In the genomic region with DNA sequence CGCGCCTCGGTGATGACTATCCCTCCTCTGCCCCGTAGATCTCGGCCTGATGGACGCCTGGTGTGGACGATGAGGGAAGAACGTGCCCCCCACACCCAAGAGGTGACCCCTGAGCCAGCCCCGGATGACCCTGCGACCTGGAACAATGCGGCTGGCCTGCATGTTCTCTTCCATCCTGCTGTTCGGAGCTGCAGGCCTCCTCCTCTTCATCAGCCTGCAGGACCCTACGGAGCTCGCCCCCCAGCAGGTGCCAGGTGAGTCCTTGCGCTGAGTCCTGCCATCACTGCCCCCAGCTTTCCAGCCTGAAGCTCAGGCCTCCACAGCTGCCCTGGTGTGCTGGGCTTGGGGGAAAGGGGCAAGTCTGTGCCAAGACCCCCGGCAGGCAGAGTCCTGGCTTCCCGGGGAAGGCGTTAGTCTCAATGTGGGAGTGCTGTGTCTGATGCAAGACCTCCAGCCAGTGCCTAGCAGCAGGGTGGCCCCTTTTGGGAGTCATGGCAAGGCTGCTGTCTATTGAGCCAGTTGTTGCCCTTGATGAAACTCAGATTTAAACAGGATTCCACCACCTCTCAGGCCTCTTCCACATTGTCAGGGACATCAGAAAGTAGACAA, we compare ENCODE assay signal across 19 cellular contexts.
DNase-seq lines count a peak whose midpoint lies in the region; ATAC-seq, FAIRE-seq and TF ChIP-seq lines count a peak whose summit lies in the region.
"Had no signal": no experiment of that assay in that cellular context is flagged by ENCODE, and none has a peak within 500 bp of the region (broad histone marks: within the 10 kb centered on the region; RNA-seq: fewer than 3 reads in every experiment).

No MANE protein-coding gene starts in this region.

- peak; percentile 55 for DNase-seq in activated effector memory CD4-positive, alpha-beta T cell treated with anti-CD3 and anti-CD28 coated beads, Interleukin-2, amount 50 U/mL, for 16 hours
- DNase-seq in activated effector memory CD4-positive, alpha-beta T cell treated with Interleukin-2 at 50 U/mL for 16 hours = no peak
- DNase-seq in H1 (ENCODE audit: low read depth in 1 of 2, low spot score in 2 of 2) = no peak
- peak; percentile 8 for DNase-seq in omental fat pad (ENCODE audit: low spot score)
- no peak for DNase-seq in NCI-H187 (lab: John Stamatoyannopoulos, UW)
- no peak for DNase-seq in C1 segment of cervical spinal cord (lab: John Stamatoyannopoulos, UW)
- DNase-seq: 8988T, Calu3, DMS153, Kasumi-1, NCI-H1694, NCI-H2081 treated with DMSO at 0.1 percent for 48 hours, NCI-H2171 treated with DMSO at 0.1 percent for 48 hours had no signal

- POLR2A ChIA-PET in H1 (lab: Charles Lee; ENCODE audit: partially characterized antibody) = no interaction called here

- no peaks in the 10 kb centered on the region for H3K36me3 ChIP-seq in H1 (ENCODE audit: control insufficient read depth in 2 of 4, insufficient read depth in 4 of 4, low read length in 3 of 4)
- H3K36me3 ChIP-seq: BLaER1 treated with 17β-estradiol and CSF1 and Interleukin-3, amounts not matched to agents 10 nM and 100 nM; SJSA1 had no signal

- peak overlapping the region; percentile 25; the same call in 1 of the 2 replicates for H4K8ac ChIP-seq in H1 (ENCODE audit: extremely low read depth, insufficient read depth, low read length)

- no peak overlapping the region for H3K4ac ChIP-seq in H1 (replicated peaks; ENCODE audit: insufficient read length, low read depth, low read length)

- H3K4me3 ChIP-seq in H1 (ENCODE audit: extremely low read depth in 1 of 4, insufficient read depth in 2 of 4, low read depth in 3 of 4, low read length in 4 of 4) = no peak overlapping the region
- H3K4me3 ChIP-seq: BLaER1 treated with 17β-estradiol and CSF1 and Interleukin-3, amounts not matched to agents 10 nM and 100 nM; GM23338; SJSA1 had no signal

- H3K56ac ChIP-seq in H1 (replicated peaks; ENCODE audit: insufficient read length, low read depth, low read length) = no peak overlapping the region

- H3K14ac ChIP-seq in H1 (ENCODE audit: insufficient read length) = no peak overlapping the region

- H3K9me3 ChIP-seq in H1 (ENCODE audit: insufficient read depth in 2 of 2, low read depth in 1 of 2, low read length in 1 of 2) = no peaks in the 10 kb centered on the region
- H3K9me3 ChIP-seq: BLaER1 treated with 17β-estradiol and CSF1 and Interleukin-3, amounts not matched to agents 10 nM and 100 nM; SJSA1 had no signal

- no peak overlapping the region for H2AK5ac ChIP-seq in H1 (ENCODE audit: low read depth, low read length)

- no peaks in the 10 kb centered on the region for H3K27me3 ChIP-seq in H1 (replicated peaks in 1 of 4; ENCODE audit: control insufficient read depth in 3 of 4, extremely low read depth in 1 of 4, insufficient read depth in 3 of 4, low read length in 3 of 4)

- no peak overlapping the region for H2BK20ac ChIP-seq in H1 (ENCODE audit: low read length)

- TF ChIP-seq CTCF in H1 (IDR thresholded peaks at IDR 0.05; ENCODE audit: control extremely low read depth in 1 of 3, insufficient read depth in 1 of 3, low read depth in 1 of 3, low read length in 3 of 3) (no peak), omental fat pad (IDR thresholded peaks at IDR 0.05) (no peak)

- TF ChIP-seq RAD21 in H1 (IDR thresholded peaks at IDR 0.05 in 1 of 2, conservative IDR thresholded peaks at IDR 0.05 in 1 of 2; ENCODE audit: low read depth in 2 of 2, low read length in 2 of 2) = no peak

- no peak overlapping the region for H2BK120ac ChIP-seq in H1 (replicated peaks; ENCODE audit: low read depth, low read length)

- CTCF ChIA-PET in H1 (lab: Charles Lee; ENCODE audit: partially characterized antibody) = interaction anchor here (0.6 to 1.5 kb wide), 2 partner anchors 59 to 106 kb away, joined by 3 to 4 read pairs; no protein-coding TSS in a partner anchor

- H3K27ac ChIP-seq in H1 (ENCODE audit: low read depth, low read length) = no peak overlapping the region
- H3K27ac ChIP-seq: BLaER1 treated with 17β-estradiol and CSF1 and Interleukin-3, amounts not matched to agents 10 nM and 100 nM; SJSA1 had no signal

- no peak overlapping the region for H3K18ac ChIP-seq in H1 (ENCODE audit: extremely low read depth, low read length)

- H3K23ac ChIP-seq in H1 (ENCODE audit: insufficient read length) = no peak overlapping the region

- FAIRE-seq in H1 (lab: Jason Lieb, UNC) = no peak
- FAIRE-seq: GM12891 had no signal

- no peak for TF ChIP-seq EP300 in H1 (IDR thresholded peaks at IDR 0.05; ENCODE audit: borderline replicate concordance in 1 of 2, low read depth in 2 of 2, low read length in 2 of 2)

- no peaks in the 10 kb centered on the region for H3K79me2 ChIP-seq in H1 (ENCODE audit: control insufficient read depth in 1 of 2, insufficient read depth in 2 of 2, low read length in 2 of 2)

- H2BK12ac ChIP-seq in H1 (ENCODE audit: low read depth, low read length) = no peak overlapping the region

- no peaks in the 10 kb centered on the region for H3K23me2 ChIP-seq in H1 (ENCODE audit: low read depth, low read length)

- H3K79me1 ChIP-seq in H1 (ENCODE audit: low read depth, low read length) = peaks cover 2% of the 10 kb centered on the region; the same call in 1 of the 2 replicates

- H2BK15ac ChIP-seq in H1 (ENCODE audit: low read length) = no peak overlapping the region

- H3K4me2 ChIP-seq in H1 (ENCODE audit: insufficient read depth in 1 of 2, low read depth in 2 of 2, low read length in 2 of 2) = no peak overlapping the region
- H3K4me2 ChIP-seq: BLaER1 treated with 17β-estradiol and CSF1 and Interleukin-3, amounts not matched to agents 10 nM and 100 nM; GM23338 had no signal

- no peak for TF ChIP-seq POLR2A in H1 (IDR thresholded peaks at IDR 0.05; ENCODE audit: control extremely low read depth in 1 of 2, low read depth in 2 of 2, low read length in 2 of 2)

- 96% methylated on average over 18 of the region's 18 CpGs; no CpG with 5 or more reads in 1 of the 2 experiments for WGBS in H1 (ENCODE audit: extremely low coverage in 1 of 2, insufficient coverage in 1 of 2, insufficient read length in 1 of 2, insufficient replicate concordance in 2 of 2, low coverage in 1 of 2, low lambda C conversion rate in 2 of 2, missing lambda C conversion rate in 1 of 2), 2 experiments

- peaks cover 0 to 14% (median 4%) of the 10 kb centered on the region in 4 experiments; a peak in 4 of 7 replicates for H3K4me1 ChIP-seq in H1 (replicated peaks in 1 of 4; ENCODE audit: control insufficient read depth in 3 of 4, insufficient read depth in 4 of 4, low read length in 3 of 4)
- H3K4me1 ChIP-seq: SJSA1 had no signal

- no peak for ATAC-seq in omental fat pad (ENCODE audit: low FRiP score)
- no peak for ATAC-seq in GM18861 (IDR thresholded peaks at IDR 0.05; ENCODE audit: unreplicated experiment)
- ATAC-seq: GM23338, Panc1 had no signal

- H2BK5ac ChIP-seq in H1 (ENCODE audit: low read depth, low read length) = no peak overlapping the region

- H2AFZ ChIP-seq in H1 (ENCODE audit: low read length) = no peak overlapping the region
- H2AFZ ChIP-seq: GM23338 had no signal

- no peak overlapping the region for H4K5ac ChIP-seq in H1 (ENCODE audit: insufficient read length, low read depth, low read length)

- H4K91ac ChIP-seq in H1 (replicated peaks; ENCODE audit: insufficient read length, low read length) = no peak overlapping the region

- no peak overlapping the region for H3K9ac ChIP-seq in H1 (replicated peaks in 1 of 4; ENCODE audit: extremely low read depth in 1 of 4, low read depth in 3 of 4, low read length in 3 of 4)
- H3K9ac ChIP-seq: BLaER1 treated with 17β-estradiol and CSF1 and Interleukin-3, amounts not matched to agents 10 nM and 100 nM had no signal

- H4K20me1 ChIP-seq in H1 (replicated peaks in 1 of 2; ENCODE audit: control insufficient read depth in 1 of 2, insufficient read depth in 2 of 2, low read length in 2 of 2) = peaks cover 2 to 11% of the 10 kb centered on the region in 2 experiments

TF ChIP-seq in H1, 55 proteins besides CTCF, POLR2A, EP300 and RAD21:
- no peak for TF ChIP-seq CHD1 (IDR thresholded peaks at IDR 0.05; ENCODE audit: low read depth, low read length)
- no peak for TF ChIP-seq ZNF274 (IDR thresholded peaks at IDR 0.05; ENCODE audit: borderline replicate concordance, extremely low read depth, low read length)
- no peak for TF ChIP-seq CEBPB (IDR thresholded peaks at IDR 0.05; ENCODE audit: low read depth, low read length)
- TF ChIP-seq YY1 (IDR thresholded peaks at IDR 0.05; ENCODE audit: low read depth, low read length) = no peak
- TF ChIP-seq BACH1 (IDR thresholded peaks at IDR 0.05; ENCODE audit: low read length) = no peak
- TF ChIP-seq SP1 (IDR thresholded peaks at IDR 0.05; ENCODE audit: low read depth, low read length) = no peak
- TF ChIP-seq BCL11A (IDR thresholded peaks at IDR 0.05; ENCODE audit: low read depth in 2 of 2, low read length in 2 of 2) = no peak
TF ChIP-seq in H1: peak in this region for 0.

Comparison
In these comparisons a context has a peak if more than half of its experiments do, and no peak if none do; other contexts are left out.
1. DNase-seq: peak in activated effector memory CD4-positive, alpha-beta T cell treated with anti-CD3 and anti-CD28 coated beads, Interleukin-2, amount 50 U/mL, for 16 hours (single experiment) and omental fat pad (single experiment); none in activated effector memory CD4-positive, alpha-beta T cell treated with Interleukin-2 at 50 U/mL for 16 hours (single experiment), H1 (0 of 2), NCI-H187 (0 of 2) and C1 segment of cervical spinal cord (0 of 14).